ENCODE assay signal across 8 cellular contexts in the genomic region with DNA sequence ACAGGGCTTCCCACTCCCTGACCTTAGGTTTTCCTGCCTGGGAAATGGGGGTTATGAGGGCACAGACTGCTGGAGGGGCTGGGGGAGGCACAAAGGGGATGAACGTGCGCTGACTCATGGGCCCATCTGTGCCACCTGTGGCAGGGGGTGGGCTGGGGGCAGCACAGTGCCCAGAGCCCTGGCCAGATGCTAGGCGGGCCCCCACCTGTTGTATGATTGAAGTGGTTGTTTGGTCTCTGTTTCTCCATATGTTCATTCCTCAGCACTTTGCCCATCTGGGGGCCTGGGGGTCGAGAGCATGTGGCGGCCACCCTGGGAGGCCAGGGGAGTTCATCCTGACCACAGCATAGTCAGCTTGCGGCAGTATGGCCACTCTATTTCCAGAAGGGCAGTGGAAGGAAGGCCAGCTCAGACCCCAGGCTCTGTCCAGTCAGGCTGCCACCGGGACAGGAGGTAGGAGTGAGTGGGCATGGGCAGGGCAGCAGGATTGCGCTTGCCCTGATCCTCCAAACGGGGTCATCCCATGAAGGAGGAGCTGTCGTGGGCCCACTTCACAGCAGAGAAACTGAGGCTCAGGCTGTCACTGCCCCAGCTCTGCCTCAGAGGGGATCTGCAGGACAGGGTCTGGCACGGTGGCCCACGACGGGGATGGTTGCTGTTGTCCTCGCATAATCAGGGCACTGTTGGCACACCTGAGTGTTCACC. TPM values are rescaled to one million over a fixed set of nuclear protein-coding genes. Genes with fewer than 3 reads are reported as not detected.
DNase-seq lines count a peak whose midpoint lies in the region; ATAC-seq and TF ChIP-seq lines count a peak whose summit lies in the region.

No MANE protein-coding gene starts in this region.

- no peak for TF ChIP-seq POLR2A in Peyer's patch (IDR thresholded peaks at IDR 0.05)

- no peaks in the 10 kb centered on the region for H3K9me3 Mint-ChIP-seq in progenitor cell of endocrine pancreas (ENCODE audit: low read depth)

- peak overlapping the region; percentile 77 for H3K4me3 ChIP-seq in GM06990 (replicated peaks; ENCODE audit: low read depth, low read length)
- H3K4me3 ChIP-seq in Peyer's patch, result peak overlapping the region; percentile 72 to 88 (median 82)
- peak overlapping the region; percentile 48 to 83 (median 50) for H3K4me3 ChIP-seq in fibroblast of lung (replicated peaks in 1 of 4; ENCODE audit: control extremely low read depth in 1 of 4, insufficient read depth in 1 of 4, low read depth in 3 of 4, low read length in 4 of 4)

- peaks cover 2% of the 10 kb centered on the region for H3K27me3 Mint-ChIP-seq in progenitor cell of endocrine pancreas

- H3K27ac ChIP-seq in Peyer's patch (peak overlapping the region; percentile 80 to 98 (median 95)), fibroblast of lung (ENCODE audit: insufficient read depth, low read length) (peak overlapping the region; percentile 88)

- H3K27ac Mint-ChIP-seq in progenitor cell of endocrine pancreas, result peak overlapping the region; percentile 33

- DNase-seq in GM06990 (ENCODE audit: extremely low read depth, insufficient read length) (no peak), Peyer's patch (no peak), fibroblast of lung (ENCODE audit: low read depth in 2 of 2) (no peak), progenitor cell of endocrine pancreas (ENCODE audit: low spot score, unreplicated experiment) (no peak), NOMO-1 (lab: John Stamatoyannopoulos, UW; ENCODE audit: unreplicated experiment in 2 of 2) (no peak), UCSD-AML1 (lab: John Stamatoyannopoulos, UW; ENCODE audit: unreplicated experiment) (no peak)
- DNase-seq in stimulated activated CD4-positive, alpha-beta T cell treated with anti-CD3 and anti-CD28 coated beads, Interleukin-1b, Interleukin-23, amount 100 ng/mL, for 48 hours, result no peak

- H3K36me3 Mint-ChIP-seq in progenitor cell of endocrine pancreas (ENCODE audit: insufficient read depth), result no peaks in the 10 kb centered on the region

- H3K4me1 ChIP-seq in Peyer's patch (peaks cover 0 to 55% (median 20%) of the 10 kb centered on the region in 4 donors), fibroblast of lung (ENCODE audit: control insufficient read depth, extremely low read depth, insufficient read depth, low read length) (peaks cover 17% of the 10 kb centered on the region)

- peaks cover 2% of the 10 kb centered on the region for H3K79me2 ChIP-seq in fibroblast of lung (ENCODE audit: control insufficient read depth, insufficient read depth, low read length)

- no peaks in the 10 kb centered on the region for H4K20me1 ChIP-seq in fibroblast of lung (ENCODE audit: control insufficient read depth, extremely low read depth, insufficient read depth, low read length)

- ATAC-seq in HG02840 (IDR thresholded peaks at IDR 0.05; ENCODE audit: low FRiP score, unreplicated experiment), result no peak

- H3K9me3 ChIP-seq in Peyer's patch (no peaks in the 10 kb centered on the region), fibroblast of lung (ENCODE audit: control insufficient read depth, insufficient read depth, low read depth, low read length) (no peaks in the 10 kb centered on the region)

- TF ChIP-seq CTCF in GM06990 (IDR thresholded peaks at IDR 0.05; ENCODE audit: insufficient read depth, low read length, poor library complexity, severe bottlenecking) (no peak), Peyer's patch (IDR thresholded peaks at IDR 0.05) (no peak), fibroblast of lung (conservative IDR thresholded peaks at IDR 0.05 in 1 of 2, IDR thresholded peaks at IDR 0.05 in 1 of 2; ENCODE audit: low read depth in 1 of 2, low read length in 2 of 2) (no peak), progenitor cell of endocrine pancreas (IDR thresholded peaks at IDR 0.05; ENCODE audit: unreplicated experiment) (no peak)

- peak overlapping the region; percentile 72 for H3K4me3 Mint-ChIP-seq in progenitor cell of endocrine pancreas (ENCODE audit: low read depth)

- peak overlapping the region; percentile 98 for H3K4me2 ChIP-seq in fibroblast of lung (ENCODE audit: extremely low read depth, insufficient read depth, low read length)

- peaks cover 15% of the 10 kb centered on the region for H3K4me1 Mint-ChIP-seq in progenitor cell of endocrine pancreas (ENCODE audit: low read depth)

- peak overlapping the region; percentile 92 for H3K9ac ChIP-seq in fibroblast of lung (ENCODE audit: insufficient read depth, low read length)

- H3K27me3 ChIP-seq in GM06990 (replicated peaks; ENCODE audit: control insufficient read depth, insufficient read depth, low read length) (no peaks in the 10 kb centered on the region), Peyer's patch (no peaks in the 10 kb centered on the region), fibroblast of lung (ENCODE audit: control insufficient read depth, insufficient read depth, low read length) (no peaks in the 10 kb centered on the region)

- H3K36me3 ChIP-seq in GM06990 (ENCODE audit: control insufficient read depth, insufficient read depth, low read length) (no peaks in the 10 kb centered on the region), Peyer's patch (no peaks in the 10 kb centered on the region), fibroblast of lung (ENCODE audit: control insufficient read depth, insufficient read depth, low read length) (no peaks in the 10 kb centered on the region)

- peak overlapping the region; percentile 89 for H2AFZ ChIP-seq in fibroblast of lung (ENCODE audit: low read length)

RNA-seq across cellular contexts. Expression of gene NINJ1, which starts 0.8 kb away (rescaled TPM):
- total RNA-seq in Peyer's patch (10 to 100 TPM; 47.0 to 56.8 (median 54.5) TPM), fibroblast of lung (56.2 and 59.9 TPM in 2 replicates), progenitor cell of endocrine pancreas (38.1 and 39.5 TPM in 2 replicates)
- polyA plus RNA-seq in fibroblast of lung, result 7.2 and 19.5 TPM in 2 replicates
- polyA plus RNA-seq in fibroblast of lung (2012), result 20.6 and 58.0 TPM in 2 replicates
- polyA minus RNA-seq in fibroblast of lung (ENCODE audit: low replicate concordance), result 32.1 and 73.7 TPM in 2 replicates

RNA-seq across cellular contexts. Expression of gene CARD19, which starts 38.9 kb away (rescaled TPM):
- total RNA-seq in Peyer's patch (10 to 100 TPM; 34.7 to 74.4 (median 58.9) TPM), fibroblast of lung (72.7 and 91.0 TPM in 2 replicates), progenitor cell of endocrine pancreas (19.3 and 20.4 TPM in 2 replicates)
- 30.2 and 40.0 TPM in 2 replicates for polyA plus RNA-seq in fibroblast of lung
- polyA plus RNA-seq in fibroblast of lung (2012), result 48.2 and 72.7 TPM in 2 replicates
- polyA minus RNA-seq in fibroblast of lung (ENCODE audit: low replicate concordance), result 47.2 and 92.9 TPM in 2 replicates

RNA-seq across cellular contexts. Expression of gene WNK2, which starts 49.0 kb away (rescaled TPM):
- 100 to 1,000 TPM; 155 to 577 (median 259) TPM for total RNA-seq in Peyer's patch
- under 0.01 TPM in 1 of 2 replicates, not detected in the other for total RNA-seq in fibroblast of lung
- polyA plus RNA-seq in fibroblast of lung, result not detected in 2 replicates
- not detected in 2 replicates for polyA plus RNA-seq in fibroblast of lung (2012)
- not detected in 2 replicates for polyA minus RNA-seq in fibroblast of lung (ENCODE audit: low replicate concordance)
- 302 and 345 TPM in 2 replicates for total RNA-seq in progenitor cell of endocrine pancreas

Comparison
In these comparisons a context has a peak if more than half of its experiments do, and no peak if none do; other contexts are left out.
1. RNA of gene WNK2, which starts 49.0 kb away (total RNA-seq): 302 to 345 TPM in progenitor cell of endocrine pancreas and 155 to 577 TPM in Peyer's patch; under 0.01 TPM in fibroblast of lung; every median in the first group is over 100 times any median in the second.
2. Peak in every context shown above with its lines, with median percentiles within 50 percentile points of each other: H3K4me3 ChIP-seq.